Comparison of ENCODE assay signal across 1 cellular context in genomic region chr6:3139090-3139903, GRCh38.
TF ChIP-seq lines count a peak whose summit lies in the region.

No MANE protein-coding gene starts in this region.

TF ChIP-seq in HepG2, 621 proteins besides CTCF, POLR2A, EP300 and RAD21 (continued from another document and continues in another):
- TF ChIP-seq, protein P1, sequence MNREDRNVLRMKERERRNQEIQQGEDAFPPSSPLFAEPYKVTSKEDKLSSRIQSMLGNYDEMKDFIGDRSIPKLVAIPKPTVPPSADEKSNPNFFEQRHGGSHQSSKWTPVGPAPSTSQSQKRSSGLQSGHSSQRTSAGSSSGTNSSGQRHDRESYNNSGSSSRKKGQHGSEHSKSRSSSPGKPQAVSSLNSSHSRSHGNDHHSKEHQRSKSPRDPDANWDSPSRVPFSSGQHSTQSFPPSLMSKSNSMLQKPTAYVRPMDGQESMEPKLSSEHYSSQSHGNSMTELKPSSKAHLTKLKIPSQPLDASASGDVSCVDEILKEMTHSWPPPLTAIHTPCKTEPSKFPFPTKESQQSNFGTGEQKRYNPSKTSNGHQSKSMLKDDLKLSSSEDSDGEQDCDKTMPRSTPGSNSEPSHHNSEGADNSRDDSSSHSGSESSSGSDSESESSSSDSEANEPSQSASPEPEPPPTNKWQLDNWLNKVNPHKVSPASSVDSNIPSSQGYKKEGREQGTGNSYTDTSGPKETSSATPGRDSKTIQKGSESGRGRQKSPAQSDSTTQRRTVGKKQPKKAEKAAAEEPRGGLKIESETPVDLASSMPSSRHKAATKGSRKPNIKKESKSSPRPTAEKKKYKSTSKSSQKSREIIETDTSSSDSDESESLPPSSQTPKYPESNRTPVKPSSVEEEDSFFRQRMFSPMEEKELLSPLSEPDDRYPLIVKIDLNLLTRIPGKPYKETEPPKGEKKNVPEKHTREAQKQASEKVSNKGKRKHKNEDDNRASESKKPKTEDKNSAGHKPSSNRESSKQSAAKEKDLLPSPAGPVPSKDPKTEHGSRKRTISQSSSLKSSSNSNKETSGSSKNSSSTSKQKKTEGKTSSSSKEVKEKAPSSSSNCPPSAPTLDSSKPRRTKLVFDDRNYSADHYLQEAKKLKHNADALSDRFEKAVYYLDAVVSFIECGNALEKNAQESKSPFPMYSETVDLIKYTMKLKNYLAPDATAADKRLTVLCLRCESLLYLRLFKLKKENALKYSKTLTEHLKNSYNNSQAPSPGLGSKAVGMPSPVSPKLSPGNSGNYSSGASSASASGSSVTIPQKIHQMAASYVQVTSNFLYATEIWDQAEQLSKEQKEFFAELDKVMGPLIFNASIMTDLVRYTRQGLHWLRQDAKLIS (CRISPR knock-in tag; IDR thresholded peaks at IDR 0.05) = no peak
- no peak for TF ChIP-seq ZNF17 (CRISPR knock-in tag; IDR thresholded peaks at IDR 0.05)
- peak; percentile 95 for TF ChIP-seq ZNF878 (CRISPR knock-in tag; IDR thresholded peaks at IDR 0.05)
- TF ChIP-seq, protein P2, sequence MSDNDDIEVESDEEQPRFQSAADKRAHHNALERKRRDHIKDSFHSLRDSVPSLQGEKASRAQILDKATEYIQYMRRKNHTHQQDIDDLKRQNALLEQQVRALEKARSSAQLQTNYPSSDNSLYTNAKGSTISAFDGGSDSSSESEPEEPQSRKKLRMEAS (IDR thresholded peaks at IDR 0.05) = peak; percentile 89
- no peak for TF ChIP-seq ZNF562 (CRISPR knock-in tag; IDR thresholded peaks at IDR 0.05; ENCODE audit: borderline replicate concordance)
- no peak for TF ChIP-seq ZNF513 (CRISPR knock-in tag; conservative IDR thresholded peaks at IDR 0.05)
- TF ChIP-seq ZNF180 (CRISPR knock-in tag; IDR thresholded peaks at IDR 0.05; ENCODE audit: borderline replicate concordance, low read depth) = no peak
- no peak for TF ChIP-seq SP4 (CRISPR knock-in tag; IDR thresholded peaks at IDR 0.05)
- TF ChIP-seq ZNF207 (IDR thresholded peaks at IDR 0.05; ENCODE audit: borderline replicate concordance) = peak; percentile 97; the same call in 1 of the 2 replicates
- TF ChIP-seq ZSCAN5A (CRISPR knock-in tag; IDR thresholded peaks at IDR 0.05; ENCODE audit: borderline replicate concordance) = no peak
- TF ChIP-seq SAFB2 (CRISPR knock-in tag; IDR thresholded peaks at IDR 0.05; ENCODE audit: borderline replicate concordance, low read depth) = no peak
- TF ChIP-seq PHF5A (CRISPR knock-in tag; IDR thresholded peaks at IDR 0.05; ENCODE audit: low read depth, unreplicated experiment) = peak; percentile 99
- TF ChIP-seq SRY (CRISPR knock-in tag; IDR thresholded peaks at IDR 0.05) = no peak
- peak; percentile 70; the same call in 1 of the 2 replicates for TF ChIP-seq SIX1 (CRISPR knock-in tag; IDR thresholded peaks at IDR 0.05; ENCODE audit: borderline replicate concordance)
- no peak for TF ChIP-seq HNRNPK (IDR thresholded peaks at IDR 0.05; ENCODE audit: low read depth, low read length, poor library complexity, severe bottlenecking)
- TF ChIP-seq SALL2 (CRISPR knock-in tag; IDR thresholded peaks at IDR 0.05) = peak; percentile 84
- no peak for TF ChIP-seq ZNF616 (CRISPR knock-in tag; IDR thresholded peaks at IDR 0.05; ENCODE audit: low read depth)
- no peak for TF ChIP-seq LRRFIP1 (CRISPR knock-in tag; conservative IDR thresholded peaks at IDR 0.05)
- peak; percentile 95 for TF ChIP-seq ARID4A (CRISPR knock-in tag; IDR thresholded peaks at IDR 0.05; ENCODE audit: borderline replicate concordance)
- peak; percentile 93 for TF ChIP-seq GTF2F1 (IDR thresholded peaks at IDR 0.05; ENCODE audit: low read length)
- TF ChIP-seq ZNF225 (CRISPR knock-in tag; IDR thresholded peaks at IDR 0.05) = no peak
- no peak for TF ChIP-seq AGO1 (IDR thresholded peaks at IDR 0.05; ENCODE audit: low read depth, low read length, poor library complexity, severe bottlenecking)
- no peak for TF ChIP-seq DR1 (CRISPR knock-in tag; IDR thresholded peaks at IDR 0.05)
- TF ChIP-seq HES4 (CRISPR knock-in tag; IDR thresholded peaks at IDR 0.05; ENCODE audit: borderline replicate concordance) = no peak
- no peak for TF ChIP-seq MTA3 (CRISPR knock-in tag; IDR thresholded peaks at IDR 0.05)
- no peak for TF ChIP-seq RFX3 (CRISPR knock-in tag; IDR thresholded peaks at IDR 0.05)
- TF ChIP-seq HMGXB3 (CRISPR knock-in tag; IDR thresholded peaks at IDR 0.05; ENCODE audit: borderline replicate concordance) = peak; percentile 75; the same call in 1 of the 2 replicates
- TF ChIP-seq HOXD1 (CRISPR knock-in tag; IDR thresholded peaks at IDR 0.05) = no peak
- TF ChIP-seq ZNF136 (CRISPR knock-in tag; IDR thresholded peaks at IDR 0.05; ENCODE audit: low read depth) = peak; percentile 64; the same call in 1 of the 2 replicates
- no peak for TF ChIP-seq ZNF484 (CRISPR knock-in tag; IDR thresholded peaks at IDR 0.05; ENCODE audit: borderline replicate concordance, low read depth)
- 0 out of 2 replicates have a peak, but pooled peaks have one; percentile 53 for TF ChIP-seq ZNF543 (CRISPR knock-in tag; IDR thresholded peaks at IDR 0.05)
- TF ChIP-seq MEIS2 (CRISPR knock-in tag; IDR thresholded peaks at IDR 0.05) = peak; percentile 95
- 0 out of 2 replicates have a peak, but pooled peaks have one; percentile 31 for TF ChIP-seq ZNF766 (CRISPR knock-in tag; IDR thresholded peaks at IDR 0.05; ENCODE audit: borderline replicate concordance)
- peak; percentile 71 for TF ChIP-seq CREM (IDR thresholded peaks at IDR 0.05)
- no peak for TF ChIP-seq CREM (CRISPR knock-in tag; IDR thresholded peaks at IDR 0.05)
- TF ChIP-seq HNRNPLL (IDR thresholded peaks at IDR 0.05; ENCODE audit: low read depth, low read length, poor library complexity, severe bottlenecking) = peak; percentile 60
- no peak for TF ChIP-seq ZNF776 (CRISPR knock-in tag; IDR thresholded peaks at IDR 0.05)
- TF ChIP-seq TBL1XR1 (IDR thresholded peaks at IDR 0.05; ENCODE audit: borderline replicate concordance, low read length, partially characterized antibody) = peak; percentile 85
- TF ChIP-seq ZFP82 (CRISPR knock-in tag; IDR thresholded peaks at IDR 0.05; ENCODE audit: borderline replicate concordance) = no peak
- TF ChIP-seq, protein P3, sequence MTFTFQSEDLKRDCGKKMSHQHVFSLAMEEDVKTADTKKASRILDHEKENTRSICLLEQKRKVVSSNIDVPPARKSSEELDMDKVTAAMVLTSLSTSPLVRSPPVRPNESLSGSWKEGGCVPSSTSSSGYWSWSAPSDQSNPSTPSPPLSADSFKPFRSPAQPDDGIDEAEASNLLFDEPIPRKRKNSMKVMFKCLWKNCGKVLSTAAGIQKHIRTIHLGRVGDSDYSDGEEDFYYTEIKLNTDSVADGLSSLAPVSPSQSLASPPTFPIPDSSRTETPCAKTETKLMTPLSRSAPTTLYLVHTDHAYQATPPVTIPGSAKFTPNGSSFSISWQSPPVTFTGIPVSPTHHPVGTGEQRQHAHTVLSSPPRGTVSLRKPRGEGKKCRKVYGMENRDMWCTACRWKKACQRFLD (CRISPR knock-in tag; IDR thresholded peaks at IDR 0.05; ENCODE audit: borderline replicate concordance) = 0 out of 2 replicates have a peak, but pooled peaks have one; percentile 72
- peak; percentile 86 for TF ChIP-seq HOMEZ (CRISPR knock-in tag; IDR thresholded peaks at IDR 0.05; ENCODE audit: low read depth)
